2 cellular contexts compared by ENCODE assay signal in the genomic region with DNA sequence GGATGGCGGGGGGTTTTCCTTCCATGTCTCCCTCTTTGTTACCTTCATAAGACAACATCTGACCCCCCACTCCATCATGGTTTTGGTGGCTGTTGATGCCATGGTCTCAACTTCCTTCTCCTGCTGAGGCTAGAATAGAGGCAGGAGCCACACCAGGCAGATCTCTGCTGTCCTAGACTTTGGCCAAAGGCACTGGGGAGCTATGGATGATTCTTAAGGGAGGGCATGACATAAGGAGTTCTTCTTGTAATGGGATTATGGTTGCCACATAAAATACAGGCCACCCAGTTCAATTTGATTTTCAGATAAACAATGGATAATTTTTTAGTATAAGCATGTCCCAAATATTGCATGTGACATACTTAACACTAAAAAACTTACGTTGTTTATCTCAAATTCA.
TF ChIP-seq lines count a peak whose summit lies in the region.

No MANE protein-coding gene starts in this region.

TF ChIP-seq in IMR-90, 13 proteins besides CTCF, POLR2A, EP300 and RAD21:
- TF ChIP-seq MAZ (IDR thresholded peaks at IDR 0.05; ENCODE audit: borderline replicate concordance, low read depth, low read length) (no peak), CHD1 (IDR thresholded peaks at IDR 0.05; ENCODE audit: low read depth, low read length) (no peak), RFX5 (IDR thresholded peaks at IDR 0.05; ENCODE audit: low read depth, low read length) (no peak), BHLHE40 (IDR thresholded peaks at IDR 0.05; ENCODE audit: low read depth, low read length) (no peak), CEBPB (IDR thresholded peaks at IDR 0.05; ENCODE audit: low read depth, low read length) (no peak), SMC3 (IDR thresholded peaks at IDR 0.05; ENCODE audit: low read depth, low read length) (no peak)
- TF ChIP-seq, protein P1, sequence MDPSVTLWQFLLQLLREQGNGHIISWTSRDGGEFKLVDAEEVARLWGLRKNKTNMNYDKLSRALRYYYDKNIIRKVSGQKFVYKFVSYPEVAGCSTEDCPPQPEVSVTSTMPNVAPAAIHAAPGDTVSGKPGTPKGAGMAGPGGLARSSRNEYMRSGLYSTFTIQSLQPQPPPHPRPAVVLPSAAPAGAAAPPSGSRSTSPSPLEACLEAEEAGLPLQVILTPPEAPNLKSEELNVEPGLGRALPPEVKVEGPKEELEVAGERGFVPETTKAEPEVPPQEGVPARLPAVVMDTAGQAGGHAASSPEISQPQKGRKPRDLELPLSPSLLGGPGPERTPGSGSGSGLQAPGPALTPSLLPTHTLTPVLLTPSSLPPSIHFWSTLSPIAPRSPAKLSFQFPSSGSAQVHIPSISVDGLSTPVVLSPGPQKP (IDR thresholded peaks at IDR 0.05; ENCODE audit: borderline replicate concordance, low read depth, low read length): no peak
- TF ChIP-seq, protein P2, sequence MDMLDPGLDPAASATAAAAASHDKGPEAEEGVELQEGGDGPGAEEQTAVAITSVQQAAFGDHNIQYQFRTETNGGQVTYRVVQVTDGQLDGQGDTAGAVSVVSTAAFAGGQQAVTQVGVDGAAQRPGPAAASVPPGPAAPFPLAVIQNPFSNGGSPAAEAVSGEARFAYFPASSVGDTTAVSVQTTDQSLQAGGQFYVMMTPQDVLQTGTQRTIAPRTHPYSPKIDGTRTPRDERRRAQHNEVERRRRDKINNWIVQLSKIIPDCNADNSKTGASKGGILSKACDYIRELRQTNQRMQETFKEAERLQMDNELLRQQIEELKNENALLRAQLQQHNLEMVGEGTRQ (IDR thresholded peaks at IDR 0.05; ENCODE audit: low read depth, low read length): no peak

TF ChIP-seq in H1, 55 proteins besides CTCF, POLR2A, EP300 and RAD21:
- peak; percentile 88 for TF ChIP-seq KDM1A (IDR thresholded peaks at IDR 0.05; ENCODE audit: borderline replicate concordance, low read length)
- TF ChIP-seq HDAC2 (IDR thresholded peaks at IDR 0.05; ENCODE audit: borderline replicate concordance in 1 of 2, low read depth in 2 of 2, low read length in 2 of 2): peak in 1 of 2 experiments; percentile 34; a peak in 1 of 4 replicates
- no peak for TF ChIP-seq RNF2 (IDR thresholded peaks at IDR 0.05; ENCODE audit: borderline replicate concordance, low read depth, low read length, missing control alignments, poor library complexity, severe bottlenecking)
